ENCODE assay signal across 1 cellular context in genomic region chr3:188518835-188519452, GRCh38.
A peak's percentile ranks its signal among the peaks of the same experiment; 100 is the strongest.
TF ChIP-seq lines count a peak whose summit lies in the region.

No MANE protein-coding gene starts in this region.

TF ChIP-seq in HepG2, 621 proteins besides CTCF, POLR2A, EP300 and RAD21 (continued from another document and continues in another):
- TF ChIP-seq RERE (CRISPR knock-in tag; IDR thresholded peaks at IDR 0.05; ENCODE audit: low read depth) (peak; percentile 51; the same call in 1 of the 2 replicates), RARA (CRISPR knock-in tag; IDR thresholded peaks at IDR 0.05) (peak; percentile 88), ZNF615 (CRISPR knock-in tag; IDR thresholded peaks at IDR 0.05; ENCODE audit: borderline replicate concordance) (no peak), NCOA2 (CRISPR knock-in tag; IDR thresholded peaks at IDR 0.05) (peak; percentile 74), HNF4G (IDR thresholded peaks at IDR 0.05; ENCODE audit: borderline replicate concordance, low read depth, low read length) (peak; percentile 50; the same call in 1 of the 2 replicates), HNF4G (CRISPR knock-in tag; IDR thresholded peaks at IDR 0.05; ENCODE audit: borderline replicate concordance, low read depth) (no peak), JUNB (CRISPR knock-in tag; IDR thresholded peaks at IDR 0.05; ENCODE audit: borderline replicate concordance) (no peak), BHLHE40 (IDR thresholded peaks at IDR 0.05; ENCODE audit: low read length) (no peak), AHR (CRISPR knock-in tag; IDR thresholded peaks at IDR 0.05) (no peak), THRA (CRISPR knock-in tag; IDR thresholded peaks at IDR 0.05; ENCODE audit: borderline replicate concordance) (0 out of 2 replicates have a peak, but pooled peaks have one; percentile 35), ZNF569 (CRISPR knock-in tag; IDR thresholded peaks at IDR 0.05; ENCODE audit: borderline replicate concordance) (no peak), HMGXB3 (CRISPR knock-in tag; IDR thresholded peaks at IDR 0.05; ENCODE audit: borderline replicate concordance) (no peak), RARG (CRISPR knock-in tag; IDR thresholded peaks at IDR 0.05; ENCODE audit: low read depth) (no peak), KDM6A (CRISPR knock-in tag; IDR thresholded peaks at IDR 0.05; ENCODE audit: low read depth) (0 out of 2 replicates have a peak, but pooled peaks have one; percentile 38), FOXO1 (CRISPR knock-in tag; IDR thresholded peaks at IDR 0.05) (peak; percentile 50; the same call in 1 of the 2 replicates), ZNF205 (CRISPR knock-in tag; IDR thresholded peaks at IDR 0.05) (0 out of 2 replicates have a peak, but pooled peaks have one; percentile 32), PHF5A (CRISPR knock-in tag; IDR thresholded peaks at IDR 0.05; ENCODE audit: low read depth, unreplicated experiment) (no peak), ZKSCAN8 (CRISPR knock-in tag; IDR thresholded peaks at IDR 0.05; ENCODE audit: borderline replicate concordance) (0 out of 2 replicates have a peak, but pooled peaks have one; percentile 59), CEBPG (CRISPR knock-in tag; IDR thresholded peaks at IDR 0.05) (peak; percentile 94), ZNF816 (CRISPR knock-in tag; IDR thresholded peaks at IDR 0.05; ENCODE audit: borderline replicate concordance) (no peak), ZNF607 (CRISPR knock-in tag; IDR thresholded peaks at IDR 0.05; ENCODE audit: borderline replicate concordance) (no peak), REL (CRISPR knock-in tag; conservative IDR thresholded peaks at IDR 0.05) (no peak), ZNF446 (CRISPR knock-in tag; IDR thresholded peaks at IDR 0.05) (no peak), CAMTA2 (CRISPR knock-in tag; IDR thresholded peaks at IDR 0.05; ENCODE audit: borderline replicate concordance) (no peak), ZNF331 (CRISPR knock-in tag; IDR thresholded peaks at IDR 0.05) (peak; percentile 74; the same call in 1 of the 2 replicates), RAD51 (IDR thresholded peaks at IDR 0.05; ENCODE audit: borderline replicate concordance) (no peak), HOXD1 (CRISPR knock-in tag; IDR thresholded peaks at IDR 0.05) (0 out of 2 replicates have a peak, but pooled peaks have one; percentile 13), ZNF264 (CRISPR knock-in tag; IDR thresholded peaks at IDR 0.05) (no peak), ZNF761 (CRISPR knock-in tag; conservative IDR thresholded peaks at IDR 0.05) (no peak), ZMYM4 (CRISPR knock-in tag; IDR thresholded peaks at IDR 0.05) (peak; percentile 88), ZNF496 (CRISPR knock-in tag; IDR thresholded peaks at IDR 0.05; ENCODE audit: insufficient replicate concordance) (no peak), CREM (IDR thresholded peaks at IDR 0.05) (peak; percentile 55; the same call in 1 of the 2 replicates), CREM (CRISPR knock-in tag; IDR thresholded peaks at IDR 0.05) (no peak), ZNF136 (CRISPR knock-in tag; IDR thresholded peaks at IDR 0.05; ENCODE audit: low read depth) (no peak), HOMEZ (CRISPR knock-in tag; IDR thresholded peaks at IDR 0.05; ENCODE audit: low read depth) (peak; percentile 98), PRDM4 (CRISPR knock-in tag; IDR thresholded peaks at IDR 0.05; ENCODE audit: borderline replicate concordance) (no peak), YEATS2 (CRISPR knock-in tag; IDR thresholded peaks at IDR 0.05; ENCODE audit: borderline replicate concordance) (no peak), FOXP1 (IDR thresholded peaks at IDR 0.05) (no peak), FOXP1 (CRISPR knock-in tag; IDR thresholded peaks at IDR 0.05) (peak; percentile 70; the same call in 1 of the 2 replicates), ZNF749 (CRISPR knock-in tag; IDR thresholded peaks at IDR 0.05; ENCODE audit: borderline replicate concordance) (no peak), HNF4A (CRISPR knock-in tag; IDR thresholded peaks at IDR 0.05) (peak; percentile 77)
- TF ChIP-seq, protein P1, sequence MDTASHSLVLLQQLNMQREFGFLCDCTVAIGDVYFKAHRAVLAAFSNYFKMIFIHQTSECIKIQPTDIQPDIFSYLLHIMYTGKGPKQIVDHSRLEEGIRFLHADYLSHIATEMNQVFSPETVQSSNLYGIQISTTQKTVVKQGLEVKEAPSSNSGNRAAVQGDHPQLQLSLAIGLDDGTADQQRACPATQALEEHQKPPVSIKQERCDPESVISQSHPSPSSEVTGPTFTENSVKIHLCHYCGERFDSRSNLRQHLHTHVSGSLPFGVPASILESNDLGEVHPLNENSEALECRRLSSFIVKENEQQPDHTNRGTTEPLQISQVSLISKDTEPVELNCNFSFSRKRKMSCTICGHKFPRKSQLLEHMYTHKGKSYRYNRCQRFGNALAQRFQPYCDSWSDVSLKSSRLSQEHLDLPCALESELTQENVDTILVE (CRISPR knock-in tag; IDR thresholded peaks at IDR 0.05), result peak; percentile 34; the same call in 1 of the 2 replicates
- TF ChIP-seq, protein P2, sequence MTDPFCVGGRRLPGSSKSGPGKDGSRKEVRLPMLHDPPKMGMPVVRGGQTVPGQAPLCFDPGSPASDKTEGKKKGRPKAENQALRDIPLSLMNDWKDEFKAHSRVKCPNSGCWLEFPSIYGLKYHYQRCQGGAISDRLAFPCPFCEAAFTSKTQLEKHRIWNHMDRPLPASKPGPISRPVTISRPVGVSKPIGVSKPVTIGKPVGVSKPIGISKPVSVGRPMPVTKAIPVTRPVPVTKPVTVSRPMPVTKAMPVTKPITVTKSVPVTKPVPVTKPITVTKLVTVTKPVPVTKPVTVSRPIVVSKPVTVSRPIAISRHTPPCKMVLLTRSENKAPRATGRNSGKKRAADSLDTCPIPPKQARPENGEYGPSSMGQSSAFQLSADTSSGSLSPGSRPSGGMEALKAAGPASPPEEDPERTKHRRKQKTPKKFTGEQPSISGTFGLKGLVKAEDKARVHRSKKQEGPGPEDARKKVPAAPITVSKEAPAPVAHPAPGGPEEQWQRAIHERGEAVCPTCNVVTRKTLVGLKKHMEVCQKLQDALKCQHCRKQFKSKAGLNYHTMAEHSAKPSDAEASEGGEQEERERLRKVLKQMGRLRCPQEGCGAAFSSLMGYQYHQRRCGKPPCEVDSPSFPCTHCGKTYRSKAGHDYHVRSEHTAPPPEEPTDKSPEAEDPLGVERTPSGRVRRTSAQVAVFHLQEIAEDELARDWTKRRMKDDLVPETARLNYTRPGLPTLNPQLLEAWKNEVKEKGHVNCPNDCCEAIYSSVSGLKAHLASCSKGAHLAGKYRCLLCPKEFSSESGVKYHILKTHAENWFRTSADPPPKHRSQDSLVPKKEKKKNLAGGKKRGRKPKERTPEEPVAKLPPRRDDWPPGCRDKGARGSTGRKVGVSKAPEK (CRISPR knock-in tag; IDR thresholded peaks at IDR 0.05; ENCODE audit: borderline replicate concordance), result 0 out of 2 replicates have a peak, but pooled peaks have one; percentile 26
